Comparison of ENCODE assay signal across 32 cellular contexts in genomic region chr16:2167081-2167638, GRCh38. TPM values are rescaled to one million over a fixed set of nuclear protein-coding genes. Genes with fewer than 3 reads are reported as not detected.
"Had no signal": no experiment of that assay in that cellular context is flagged by ENCODE, and none has a peak within 500 bp of the region (broad histone marks: within the 10 kb centered on the region; RNA-seq: fewer than 3 reads in every experiment).

No MANE protein-coding gene starts in this region.

- H2AFZ ChIP-seq: parathyroid adenoma had no signal

- DNase-seq: heart left ventricle; hypothalamus; immature natural killer cell; kidney; left colon; left ventricle myocardium inferior; mesendoderm; midbrain; mucosa of descending colon; naive thymus-derived CD4-positive, alpha-beta T cell; nucleus accumbens; right cardiac atrium; sigmoid colon; stimulated activated CD4-positive, alpha-beta T cell treated with anti-CD3 and anti-CD28 coated beads, Interleukin-1b, Interleukin-23, amount 100 ng/mL, for 48 hours; stimulated activated CD4-positive, alpha-beta T cell treated with anti-CD3 and anti-CD28 coated beads, Interleukin-2, amount 100 ng/mL, for 48 hours; stimulated activated CD4-positive, alpha-beta T cell treated with anti-CD3 and anti-CD28 coated beads, Interleukin-4, amount 100 ng/mL, for 4 hours; stimulated activated CD8-positive, alpha-beta memory T cell treated with anti-CD3 and anti-CD28 coated beads, Interleukin-4, amount 100 ng/mL, for 48 hours; stimulated activated naive B cell treated with anti-CD40 and anti-IgM and Interleukin-4, amounts not matched to agents 10 μg/mL and 1 μg/mL and 100 μg/mL, for 72 hours; stimulated activated naive CD8-positive, alpha-beta T cell treated with anti-CD3 and anti-CD28 coated beads, Interleukin-15, Interleukin-2, amounts not matched to agents 100 U/mL and 50 U/mL, for 24 hours; stomach; testis; thyroid gland; transverse colon had no signal

- H3K9me3 Mint-ChIP-seq: immature natural killer cell; naive thymus-derived CD4-positive, alpha-beta T cell; natural killer cell treated with Interleukin-12 subunit alpha and Interleukin-12 subunit beta and Interleukin-15 and Interleukin-18, amount 100 ng/mL, for 72 hours; stimulated activated naive B cell treated with anti-CD40 and anti-IgM and Interleukin-4, amounts not matched to agents 10 μg/mL and 1 μg/mL and 100 μg/mL, for 72 hours had no signal

- H3K27ac ChIP-seq: heart left ventricle, left ventricle myocardium inferior, parathyroid adenoma, sigmoid colon, stomach, testis, thyroid gland, transverse colon, vagina had no signal

- H3K79me2 ChIP-seq: parathyroid adenoma had no signal

- H3K4me1 Mint-ChIP-seq: immature natural killer cell had no signal

- ATAC-seq: heart left ventricle; left colon; mucosa of descending colon; naive thymus-derived CD4-positive, alpha-beta T cell; natural killer cell treated with Interleukin-12 subunit alpha and Interleukin-12 subunit beta and Interleukin-15 and Interleukin-18, amount 100 ng/mL, for 72 hours; right cardiac atrium; stimulated activated naive B cell treated with anti-CD40 and anti-IgM and Interleukin-4, amounts not matched to agents 10 μg/mL and 1 μg/mL and 100 μg/mL, for 72 hours; stimulated activated naive CD8-positive, alpha-beta T cell treated with anti-CD3 and anti-CD28 coated beads, Interleukin-15, Interleukin-2, amounts not matched to agents 100 U/mL and 50 U/mL, for 24 hours had no signal

- H3K4me2 ChIP-seq: smooth muscle cell had no signal

- H3K9me3 ChIP-seq: heart left ventricle, left ventricle myocardium inferior, mucosa of descending colon, sigmoid colon, stomach, testis, thyroid gland, transverse colon, upper lobe of left lung, vagina had no signal

- H3K27me3 ChIP-seq: heart left ventricle, sigmoid colon, stomach, testis, thyroid gland, transverse colon, upper lobe of left lung, vagina had no signal

- H3K36me3 ChIP-seq: transverse colon had no signal

- H3K4me1 ChIP-seq: left ventricle myocardium inferior, parathyroid adenoma, testis, thyroid gland had no signal

- H3K27me3 Mint-ChIP-seq: naive thymus-derived CD4-positive, alpha-beta T cell; natural killer cell treated with Interleukin-12 subunit alpha and Interleukin-12 subunit beta and Interleukin-15 and Interleukin-18, amount 100 ng/mL, for 72 hours; progenitor cell of endocrine pancreas; stimulated activated naive B cell treated with anti-CD40 and anti-IgM and Interleukin-4, amounts not matched to agents 10 μg/mL and 1 μg/mL and 100 μg/mL, for 72 hours had no signal

- H3K36me3 Mint-ChIP-seq: immature natural killer cell; natural killer cell treated with Interleukin-12 subunit alpha and Interleukin-12 subunit beta and Interleukin-15 and Interleukin-18, amount 100 ng/mL, for 72 hours had no signal

- H3K4me3 ChIP-seq: heart left ventricle, left ventricle myocardium inferior, lung, mucosa of descending colon, sigmoid colon, smooth muscle cell, stomach, testis, thyroid gland, transverse colon, upper lobe of left lung, vagina had no signal

- H3K4me3 Mint-ChIP-seq: immature natural killer cell; naive thymus-derived CD4-positive, alpha-beta T cell; natural killer cell treated with Interleukin-12 subunit alpha and Interleukin-12 subunit beta and Interleukin-15 and Interleukin-18, amount 100 ng/mL, for 72 hours; stimulated activated naive B cell treated with anti-CD40 and anti-IgM and Interleukin-4, amounts not matched to agents 10 μg/mL and 1 μg/mL and 100 μg/mL, for 72 hours had no signal

- FAIRE-seq: islet of Langerhans, kidney had no signal

- H3K9ac ChIP-seq: parathyroid adenoma had no signal

- H3K27ac Mint-ChIP-seq: naive thymus-derived CD4-positive, alpha-beta T cell; natural killer cell treated with Interleukin-12 subunit alpha and Interleukin-12 subunit beta and Interleukin-15 and Interleukin-18, amount 100 ng/mL, for 72 hours; progenitor cell of endocrine pancreas; stimulated activated naive B cell treated with anti-CD40 and anti-IgM and Interleukin-4, amounts not matched to agents 10 μg/mL and 1 μg/mL and 100 μg/mL, for 72 hours had no signal

RNA-seq across cellular contexts. Expression of gene RAB26, which starts 18.7 kb away (rescaled TPM):
- total RNA-seq: smooth muscle cell had no signal

RNA-seq across cellular contexts. Expression of gene CASKIN1, which starts 29.2 kb away (rescaled TPM):
- total RNA-seq: osteoblast had no signal
- polyA plus RNA-seq: immature natural killer cell; naive thymus-derived CD4-positive, alpha-beta T cell had no signal
